Comparison of ENCODE assay signal across 1 cellular context in genomic region chr20:63943007-63943807, GRCh38.
A peak's percentile ranks its signal among the peaks of the same experiment; 100 is the strongest.
TF ChIP-seq lines count a peak whose summit lies in the region.

No MANE protein-coding gene starts in this region.

TF ChIP-seq in HepG2, 621 proteins besides CTCF, POLR2A, EP300 and RAD21 (continued from another document):
- TF ChIP-seq PRDM10 (CRISPR knock-in tag; IDR thresholded peaks at IDR 0.05; ENCODE audit: low read depth) = no peak
- TF ChIP-seq FOXA3 (CRISPR knock-in tag; IDR thresholded peaks at IDR 0.05) = no peak
- no peak for TF ChIP-seq ZNF639 (CRISPR knock-in tag; conservative IDR thresholded peaks at IDR 0.05)
- TF ChIP-seq FOXO1 (CRISPR knock-in tag; IDR thresholded peaks at IDR 0.05) = no peak
- no peak for TF ChIP-seq ZNF572 (CRISPR knock-in tag; IDR thresholded peaks at IDR 0.05)
- TF ChIP-seq ZSCAN22 (CRISPR knock-in tag; IDR thresholded peaks at IDR 0.05) = no peak
- TF ChIP-seq ZNF577 (CRISPR knock-in tag; IDR thresholded peaks at IDR 0.05; ENCODE audit: borderline replicate concordance, low read depth) = no peak
- TF ChIP-seq YEATS2 (CRISPR knock-in tag; IDR thresholded peaks at IDR 0.05; ENCODE audit: borderline replicate concordance) = no peak
- TF ChIP-seq AGO2 (optimal IDR thresholded peaks at IDR 0.05; ENCODE audit: low read depth, low read length) = peak; percentile 75
- TF ChIP-seq POLR2AphosphoS2 (IDR thresholded peaks at IDR 0.05; ENCODE audit: low read depth, low read length) = peak; percentile 18; the same call in 1 of the 2 replicates
- no peak for TF ChIP-seq TFDP2 (CRISPR knock-in tag; IDR thresholded peaks at IDR 0.05)
- TF ChIP-seq ZNF225 (CRISPR knock-in tag; IDR thresholded peaks at IDR 0.05) = no peak; the same call in 1 of the 2 replicates
- TF ChIP-seq NAIF1 (CRISPR knock-in tag; IDR thresholded peaks at IDR 0.05; ENCODE audit: borderline replicate concordance) = no peak
- no peak for TF ChIP-seq ZSCAN25 (CRISPR knock-in tag; IDR thresholded peaks at IDR 0.05)
- no peak for TF ChIP-seq ZNF142 (CRISPR knock-in tag; IDR thresholded peaks at IDR 0.05)
- TF ChIP-seq MBD4 (IDR thresholded peaks at IDR 0.05; ENCODE audit: borderline replicate concordance, low read length) = no peak
- TF ChIP-seq RORA (CRISPR knock-in tag; IDR thresholded peaks at IDR 0.05) = no peak
- TF ChIP-seq ZNF761 (CRISPR knock-in tag; conservative IDR thresholded peaks at IDR 0.05) = no peak
- no peak for TF ChIP-seq HNRNPUL1 (IDR thresholded peaks at IDR 0.05; ENCODE audit: low read depth, low read length)
- TF ChIP-seq ZNF33A (CRISPR knock-in tag; IDR thresholded peaks at IDR 0.05; ENCODE audit: borderline replicate concordance) = no peak
- TF ChIP-seq TCF12 (IDR thresholded peaks at IDR 0.05) = no peak
- TF ChIP-seq TCF12 (CRISPR knock-in tag; IDR thresholded peaks at IDR 0.05) = no peak
- TF ChIP-seq ZNF782 (CRISPR knock-in tag; IDR thresholded peaks at IDR 0.05; ENCODE audit: borderline replicate concordance) = no peak
- no peak for TF ChIP-seq MYPOP (CRISPR knock-in tag; IDR thresholded peaks at IDR 0.05)
- no peak for TF ChIP-seq STAG1 (CRISPR knock-in tag; IDR thresholded peaks at IDR 0.05)
- TF ChIP-seq TSC22D2 (CRISPR knock-in tag; IDR thresholded peaks at IDR 0.05; ENCODE audit: borderline replicate concordance) = no peak
- TF ChIP-seq FLYWCH1 (CRISPR knock-in tag; IDR thresholded peaks at IDR 0.05) = 0 out of 2 replicates have a peak, but pooled peaks have one; percentile 35
- no peak for TF ChIP-seq DR1 (CRISPR knock-in tag; IDR thresholded peaks at IDR 0.05)
- TF ChIP-seq ZHX2 (IDR thresholded peaks at IDR 0.05; ENCODE audit: low read depth) = no peak
- no peak for TF ChIP-seq ZHX2 (CRISPR knock-in tag; IDR thresholded peaks at IDR 0.05; ENCODE audit: borderline replicate concordance)
- no peak for TF ChIP-seq GABPA (IDR thresholded peaks at IDR 0.05; ENCODE audit: low read depth, low read length)
- TF ChIP-seq GABPA (CRISPR knock-in tag; IDR thresholded peaks at IDR 0.05; ENCODE audit: low read depth) = no peak
- no peak for TF ChIP-seq REL (CRISPR knock-in tag; conservative IDR thresholded peaks at IDR 0.05)
- TF ChIP-seq SIX4 (CRISPR knock-in tag; IDR thresholded peaks at IDR 0.05) = no peak
- no peak for TF ChIP-seq ISX (CRISPR knock-in tag; conservative IDR thresholded peaks at IDR 0.05)
- peak; percentile 37; the same call in 1 of the 2 replicates for TF ChIP-seq KLF15 (CRISPR knock-in tag; IDR thresholded peaks at IDR 0.05; ENCODE audit: borderline replicate concordance)
- TF ChIP-seq MTERF4 (CRISPR knock-in tag; IDR thresholded peaks at IDR 0.05) = no peak
